Comparison of ENCODE assay signal across 8 cellular contexts in the genomic region with DNA sequence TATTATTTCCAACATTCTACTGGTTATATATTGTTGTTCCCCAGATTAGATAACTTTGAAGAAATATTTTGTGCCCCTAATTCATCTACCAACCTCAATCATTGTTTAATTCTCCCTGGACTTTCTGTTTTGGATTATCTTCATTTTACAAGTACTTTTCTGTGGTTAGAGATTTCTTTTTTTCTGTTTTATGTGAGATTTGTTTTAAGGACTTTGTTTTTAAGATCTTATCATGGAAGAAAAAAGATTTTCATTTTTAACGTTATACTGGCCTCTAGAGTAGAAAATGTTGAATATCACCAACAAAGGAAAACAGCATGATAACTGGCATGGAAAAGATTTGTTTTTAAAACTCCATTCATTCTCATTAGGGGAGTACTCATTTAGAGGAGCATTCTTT.
DNase-seq lines count a peak whose midpoint lies in the region; ATAC-seq and TF ChIP-seq lines count a peak whose summit lies in the region.

No MANE protein-coding gene starts in this region.

- H3K27ac ChIP-seq in foreskin keratinocyte (no peak overlapping the region), tibial nerve (no peak overlapping the region), testis (no peak overlapping the region)

- intact Hi-C loops in testis (cut with DNase I; ENCODE audit: low total_unique reads) (no loop called here), posterior cingulate gyrus (cut with DNase I) (loop anchor here (10.0 kb wide), 1 partner anchor 1271 kb away; no protein-coding TSS in a partner anchor)

- TF ChIP-seq EP300 in tibial nerve (IDR thresholded peaks at IDR 0.05), result no peak

- no peak for ATAC-seq in foreskin keratinocyte

- 3 to 6% methylated on average over 1 of the region's 1 CpG for WGBS in tibial nerve, 2 donors
- WGBS in testis, 2 donors, result 16 to 22% methylated on average over 1 of the region's 1 CpG

- H3K36me3 ChIP-seq in tibial nerve (no peaks in the 10 kb centered on the region), testis (ENCODE audit: low read depth, missing control alignments) (no peaks in the 10 kb centered on the region)

- TF ChIP-seq CTCF in foreskin keratinocyte (conservative IDR thresholded peaks at IDR 0.05) (peak; percentile 65), tibial nerve (IDR thresholded peaks at IDR 0.05) (peak in 4 of 5 experiments; percentile 22 to 52 (median 36)), testis (IDR thresholded peaks at IDR 0.05) (peak in 1 of 3 experiments; percentile 37)

- DNase-seq in NCI-H510A treated with DMSO at 0.1 percent for 48 hours (lab: John Stamatoyannopoulos, UW) (peak; percentile 29), NCI-H510A (lab: John Stamatoyannopoulos, UW) (no peak), RPMI7951 (ENCODE audit: low read depth) (peak; percentile 24), foreskin keratinocyte (peak in 1 of 2 donors; percentile 20), tibial nerve (ENCODE audit: low spot score in 2 of 2) (no peak), testis (no peak), posterior cingulate gyrus (no peak), SIG-M5 treated with dmso at 0.1 percent for 504 hours (lab: John Stamatoyannopoulos, UW; ENCODE audit: unreplicated experiment) (no peak)

- no peak for TF ChIP-seq POLR2A in tibial nerve (IDR thresholded peaks at IDR 0.05)
- TF ChIP-seq POLR2A in testis (IDR thresholded peaks at IDR 0.05), result no peak

- H3K27me3 ChIP-seq in foreskin keratinocyte (no peaks in the 10 kb centered on the region), tibial nerve (no peaks in the 10 kb centered on the region), testis (no peaks in the 10 kb centered on the region)

- H3K4me3 ChIP-seq in tibial nerve (no peak overlapping the region), testis (no peak overlapping the region)

- H3K9me3 ChIP-seq in tibial nerve (no peaks in the 10 kb centered on the region), testis (no peaks in the 10 kb centered on the region)

- H3K4me1 ChIP-seq in foreskin keratinocyte, result no peaks in the 10 kb centered on the region
- H3K4me1 ChIP-seq in tibial nerve, result peaks cover 0 to 16% (median 8%) of the 10 kb centered on the region in 4 donors
- peaks cover 6% of the 10 kb centered on the region for H3K4me1 ChIP-seq in testis

Comparison
In these comparisons a context has a peak if more than half of its experiments do, and no peak if none do; other contexts are left out.
1. DNase-seq: peak in NCI-H510A treated with DMSO at 0.1 percent for 48 hours (single experiment) and RPMI7951 (single experiment); none in NCI-H510A (single experiment), tibial nerve (0 of 2), testis (single experiment), posterior cingulate gyrus (0 of 10) and SIG-M5 treated with dmso at 0.1 percent for 504 hours (single experiment).